Comparison of ENCODE assay signal across 1 cellular context in genomic region chr4:156321203-156321602, GRCh38.
TF ChIP-seq lines count a peak whose summit lies in the region.

No MANE protein-coding gene starts in this region.

TF ChIP-seq in SK-N-SH, 30 proteins besides CTCF, POLR2A, EP300 and RAD21 (continued from another document):
- TF ChIP-seq, protein P1, sequence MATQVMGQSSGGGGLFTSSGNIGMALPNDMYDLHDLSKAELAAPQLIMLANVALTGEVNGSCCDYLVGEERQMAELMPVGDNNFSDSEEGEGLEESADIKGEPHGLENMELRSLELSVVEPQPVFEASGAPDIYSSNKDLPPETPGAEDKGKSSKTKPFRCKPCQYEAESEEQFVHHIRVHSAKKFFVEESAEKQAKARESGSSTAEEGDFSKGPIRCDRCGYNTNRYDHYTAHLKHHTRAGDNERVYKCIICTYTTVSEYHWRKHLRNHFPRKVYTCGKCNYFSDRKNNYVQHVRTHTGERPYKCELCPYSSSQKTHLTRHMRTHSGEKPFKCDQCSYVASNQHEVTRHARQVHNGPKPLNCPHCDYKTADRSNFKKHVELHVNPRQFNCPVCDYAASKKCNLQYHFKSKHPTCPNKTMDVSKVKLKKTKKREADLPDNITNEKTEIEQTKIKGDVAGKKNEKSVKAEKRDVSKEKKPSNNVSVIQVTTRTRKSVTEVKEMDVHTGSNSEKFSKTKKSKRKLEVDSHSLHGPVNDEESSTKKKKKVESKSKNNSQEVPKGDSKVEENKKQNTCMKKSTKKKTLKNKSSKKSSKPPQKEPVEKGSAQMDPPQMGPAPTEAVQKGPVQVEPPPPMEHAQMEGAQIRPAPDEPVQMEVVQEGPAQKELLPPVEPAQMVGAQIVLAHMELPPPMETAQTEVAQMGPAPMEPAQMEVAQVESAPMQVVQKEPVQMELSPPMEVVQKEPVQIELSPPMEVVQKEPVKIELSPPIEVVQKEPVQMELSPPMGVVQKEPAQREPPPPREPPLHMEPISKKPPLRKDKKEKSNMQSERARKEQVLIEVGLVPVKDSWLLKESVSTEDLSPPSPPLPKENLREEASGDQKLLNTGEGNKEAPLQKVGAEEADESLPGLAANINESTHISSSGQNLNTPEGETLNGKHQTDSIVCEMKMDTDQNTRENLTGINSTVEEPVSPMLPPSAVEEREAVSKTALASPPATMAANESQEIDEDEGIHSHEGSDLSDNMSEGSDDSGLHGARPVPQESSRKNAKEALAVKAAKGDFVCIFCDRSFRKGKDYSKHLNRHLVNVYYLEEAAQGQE (IDR thresholded peaks at IDR 0.05; ENCODE audit: low read depth, low read length), result no peak
- no peak for TF ChIP-seq TCF12 (IDR thresholded peaks at IDR 0.05)
TF ChIP-seq in SK-N-SH: peak in this region for 0.
